In genomic region chr2:20962939-20963543, GRCh38 we compare ENCODE assay signal across 8 cellular contexts.
DNase-seq lines count a peak whose midpoint lies in the region; ATAC-seq, FAIRE-seq and TF ChIP-seq lines count a peak whose summit lies in the region.

No MANE protein-coding gene starts in this region.

- no peaks in the 10 kb centered on the region for H3K36me3 ChIP-seq in HepG2 (replicated peaks in 1 of 2; ENCODE audit: control insufficient read depth in 1 of 2, insufficient read depth in 2 of 2, low read length in 2 of 2)

- no TSS peak for BruUV-seq in HepG2 (replicated peaks; lab: Mats Ljungman, UMichigan)

- no peak overlapping the region for H3K9ac ChIP-seq in HepG2 (ENCODE audit: insufficient read depth, low read depth, low read length)

- FAIRE-seq in HepG2 (lab: Jason Lieb, UNC), result peak; percentile 95

- no peak overlapping the region for H3K27ac ChIP-seq in HepG2 (ENCODE audit: extremely low read length, insufficient read depth, low read length)

- H3K27ac Mint-ChIP-seq in activated CD4-positive, alpha-beta T cell treated with anti-CD3 and anti-CD28 coated beads for 36 hours, result no peak overlapping the region

- H3K36me3 Mint-ChIP-seq in activated CD4-positive, alpha-beta T cell treated with anti-CD3 and anti-CD28 coated beads for 36 hours (ENCODE audit: low read depth), result no peaks in the 10 kb centered on the region

- H3K4me1 Mint-ChIP-seq in activated CD4-positive, alpha-beta T cell treated with anti-CD3 and anti-CD28 coated beads for 36 hours, result no peaks in the 10 kb centered on the region

- intact Hi-C loops in activated CD4-positive, alpha-beta T cell treated with anti-CD3 and anti-CD28 coated beads for 36 hours (cut with DNase I, micrococcal nuclease), result loop anchor here (1.0 to 10.0 kb wide), 5 partner anchors 182 to 521 kb away; partner anchors contain the start of gene RHOB (in 1 of the 2)
- intact Hi-C loops in HepG2 (cut with micrococcal nuclease; ENCODE audit: unreplicated experiment), result loop anchor here (1.0 to 5.0 kb wide), 5 partner anchors 46 to 302 kb away; no protein-coding TSS in a partner anchor

- no peak overlapping the region for H3K4me3 Mint-ChIP-seq in activated CD4-positive, alpha-beta T cell treated with anti-CD3 and anti-CD28 coated beads for 36 hours

- TF ChIP-seq CTCF in choroid plexus epithelial cell (conservative IDR thresholded peaks at IDR 0.05; ENCODE audit: low read depth, low read length) (peak; percentile 96), HepG2 (CRISPR knock-in tag; IDR thresholded peaks at IDR 0.05) (peak; percentile 95)

- no peaks in the 10 kb centered on the region for H3K9me3 Mint-ChIP-seq in activated CD4-positive, alpha-beta T cell treated with anti-CD3 and anti-CD28 coated beads for 36 hours (ENCODE audit: low read depth)

- H3K9me3 ChIP-seq in HepG2 (ENCODE audit: low read length), result no peaks in the 10 kb centered on the region

- in situ Hi-C loops in HepG2 (cut with HindIII; ENCODE audit: extremely low pct_ligation_motif_present, low pct_unique_long_range_greater_than_20kb), result loop anchor here (5.0 to 25.0 kb wide), 2 partner anchors 196 to 301 kb away; partner anchors contain the start of genes GDF7 and HS1BP3

- no peaks in the 10 kb centered on the region for H4K20me1 ChIP-seq in HepG2 (ENCODE audit: insufficient read depth, low read length)

- H3K27me3 Mint-ChIP-seq in activated CD4-positive, alpha-beta T cell treated with anti-CD3 and anti-CD28 coated beads for 36 hours, result peaks cover 10% of the 10 kb centered on the region

- no peak overlapping the region for H3K4me2 ChIP-seq in HepG2 (ENCODE audit: low read depth, low read length)

- no peak for TF ChIP-seq POLR2A in HepG2 (IDR thresholded peaks at IDR 0.05; ENCODE audit: insufficient read depth in 1 of 2, low read depth in 2 of 2, low read length in 2 of 2)

- no peak overlapping the region for H2AFZ ChIP-seq in HepG2 (ENCODE audit: low read length)

- CTCF ChIA-PET in activated CD4-positive, alpha-beta T cell treated with anti-CD3 and anti-CD28 coated beads for 36 hours (lab: Charles Lee), result interaction anchor here (0.5 to 4.8 kb wide), 27 partner anchors 8 to 540 kb away, joined by 3 to 100 read pairs (median 4); no protein-coding TSS in a partner anchor
- CTCF ChIA-PET in HepG2 (lab: Yijun Ruan, JAX; ENCODE audit: low intra/inter-chr PET ratio, low total read pairs), result interaction anchor here (1.3 to 3.7 kb wide), 6 partner anchors 181 to 302 kb away, joined by 3 to 28 read pairs (median 10); no protein-coding TSS in a partner anchor

- 20% methylated on average over 5 of the region's 5 CpGs for WGBS in HepG2 (ENCODE audit: low lambda C conversion rate)

- ATAC-seq in HG03045 (IDR thresholded peaks at IDR 0.05; ENCODE audit: unreplicated experiment) (peak; percentile 68), HepG2 (peak; percentile 91)
- ATAC-seq in activated CD4-positive, alpha-beta T cell treated with anti-CD3 and anti-CD28 coated beads for 36 hours, result peak; percentile 68

- TF ChIP-seq EP300 in HepG2 (IDR thresholded peaks at IDR 0.05; ENCODE audit: low read depth in 2 of 2, low read length in 2 of 2) (no peak; a peak in 1 of 4 replicates), HepG2 (CRISPR knock-in tag; IDR thresholded peaks at IDR 0.05; ENCODE audit: borderline replicate concordance) (0 out of 2 replicates have a peak, but pooled peaks have one; percentile 22)

- POLR2A ChIA-PET in activated CD4-positive, alpha-beta T cell treated with anti-CD3 and anti-CD28 coated beads for 36 hours (lab: Charles Lee), result interaction anchor here (0.8 kb wide), 1 partner anchor 301 kb away, joined by 9 read pairs; no protein-coding TSS in a partner anchor
- POLR2A ChIA-PET in HepG2 (lab: Yijun Ruan, JAX), result interaction anchor here (1.2 kb wide), 1 partner anchor 28 kb away, joined by 3 read pairs; no protein-coding TSS in a partner anchor

- DNase-seq in activated gamma-delta T cell treated with Interleukin-2 at 50 U/mL for 16 hours, result peak; percentile 62
- DNase-seq in activated gamma-delta T cell (lab: John Stamatoyannopoulos, UW), result no peak
- DNase-seq in NCI-H2227 (lab: John Stamatoyannopoulos, UW; ENCODE audit: unreplicated experiment), result peak; percentile 68
- DNase-seq in activated CD4-positive, alpha-beta T cell treated with anti-CD3 and anti-CD28 coated beads for 36 hours, result peak; percentile 84
- peak; percentile 76 for DNase-seq in choroid plexus epithelial cell (ENCODE audit: low read depth)
- peak; percentile 59 for DNase-seq in HepG2 (ENCODE audit: low spot score)
- peak; percentile 55 to 73 for DNase-seq in stimulated activated CD4-positive, alpha-beta T cell treated with anti-CD3 and anti-CD28 coated beads, Interleukin-4, amount 100 ng/mL, for 48 hours (ENCODE audit: low read depth in 2 of 2)

- H3K4me1 ChIP-seq in HepG2 (ENCODE audit: insufficient read depth, low read length), result no peaks in the 10 kb centered on the region

- H3K4me3 ChIP-seq in choroid plexus epithelial cell (ENCODE audit: low read depth, low read length) (no peak overlapping the region), HepG2 (replicated peaks in 1 of 3; ENCODE audit: insufficient read depth in 1 of 3, low read depth in 2 of 3, low read length in 3 of 3) (no peak overlapping the region)

- peak; percentile 86 for TF ChIP-seq RAD21 in HepG2 (CRISPR knock-in tag; IDR thresholded peaks at IDR 0.05)

- no peaks in the 10 kb centered on the region for H3K79me2 ChIP-seq in HepG2 (ENCODE audit: insufficient read depth, low read length)

- peaks cover 1 to 18% of the 10 kb centered on the region in 2 experiments; a peak in 3 of 5 replicates for H3K27me3 ChIP-seq in HepG2 (ENCODE audit: control insufficient read depth in 1 of 2, insufficient read depth in 2 of 2, low read length in 2 of 2)

TF ChIP-seq in HepG2, 621 proteins besides CTCF, POLR2A, EP300 and RAD21 (continues in another document):
- peak; percentile 36; the same call in 1 of the 2 replicates for TF ChIP-seq ZBTB33 (CRISPR knock-in tag; IDR thresholded peaks at IDR 0.05)
- TF ChIP-seq FOXO1 (CRISPR knock-in tag; IDR thresholded peaks at IDR 0.05), result peak; percentile 66
- 0 out of 2 replicates have a peak, but pooled peaks have one; percentile 46 for TF ChIP-seq CBX5 (CRISPR knock-in tag; IDR thresholded peaks at IDR 0.05; ENCODE audit: borderline replicate concordance)
- 0 out of 2 replicates have a peak, but pooled peaks have one; percentile 50 for TF ChIP-seq ZNF331 (CRISPR knock-in tag; IDR thresholded peaks at IDR 0.05)
- TF ChIP-seq IRF2 (CRISPR knock-in tag; IDR thresholded peaks at IDR 0.05), result 0 out of 2 replicates have a peak, but pooled peaks have one; percentile 42
- TF ChIP-seq GATAD2A (CRISPR knock-in tag; IDR thresholded peaks at IDR 0.05), result 0 out of 2 replicates have a peak, but pooled peaks have one; percentile 15
- TF ChIP-seq FOXA1 (IDR thresholded peaks at IDR 0.05), result no peak
- peak; percentile 41 for TF ChIP-seq FOXA1 (CRISPR knock-in tag; IDR thresholded peaks at IDR 0.05)
- peak; percentile 21 for TF ChIP-seq TEAD3 (CRISPR knock-in tag; optimal IDR thresholded peaks at IDR 0.05; ENCODE audit: borderline replicate concordance)
- 0 out of 4 replicates have a peak, but pooled peaks of 1 of the 2 experiments have one; percentile 54 for TF ChIP-seq HMGXB4 (CRISPR knock-in tag; IDR thresholded peaks at IDR 0.05; ENCODE audit: borderline replicate concordance in 1 of 2, low read depth in 1 of 2)
- 0 out of 2 replicates have a peak, but pooled peaks have one; percentile 29 for TF ChIP-seq UBTF (CRISPR knock-in tag; IDR thresholded peaks at IDR 0.05)
- no peak for TF ChIP-seq AKAP8 (CRISPR knock-in tag; IDR thresholded peaks at IDR 0.05)
